Comparison of ENCODE assay signal across 8 cellular contexts in genomic region chr20:63864978-63865640, GRCh38. TPM values are rescaled to one million over a fixed set of nuclear protein-coding genes. Genes with fewer than 3 reads are reported as not detected.
DNase-seq lines count a peak whose midpoint lies in the region; TF ChIP-seq lines count a peak whose summit lies in the region.

Gene TPD52L2, plus strand, starts transcription at chr20:63865270. Its CDS starts 96 bp downstream, at chr20:63865366.

- in situ Hi-C loops in SK-MEL-5 (cut with HindIII; ENCODE audit: low pct_unique_long_range_greater_than_20kb, low sequenced_read_pairs) = no loop called here

- peak; percentile 98 for DNase-seq in GDM1 (lab: John Stamatoyannopoulos, UW)
- DNase-seq in MV-4-11 (lab: John Stamatoyannopoulos, UW) = peak; percentile 96
- DNase-seq in SK-MEL-5 (ENCODE audit: low read depth, low spot score) = peak; percentile 99
- DNase-seq in activated naive CD4-positive, alpha-beta T cell treated with Interleukin-2 at 50 U/mL for 16 hours = peak; percentile 99
- peak; percentile 96 for DNase-seq in foreskin melanocyte

- TF ChIP-seq CTCF in HEK293 (tag by site-specific recombination; IDR thresholded peaks at IDR 0.05) = peak; percentile 14; the same call in 1 of the 2 replicates

- CTCF ChIA-PET in HEK293 (lab: Yijun Ruan, JAX) = interaction anchor here (0.7 to 2.3 kb wide), 14 partner anchors 36 to 384 kb away, joined by 3 to 9 read pairs (median 4); partner anchors contain the start of gene PRPF6

- H3K4me3 ChIP-seq in HEK293 (ENCODE audit: low read depth, low read length) (peak within 1 kb of the TSS; percentile 93), neuron (ENCODE audit: low read length) (peak within 1 kb of the TSS; percentile 94), subcutaneous abdominal adipose tissue (ENCODE audit: low read depth in 1 of 5, low read length in 5 of 5) (peak within 1 kb of the TSS; percentile 70 to 94 (median 77))

- POLR2A ChIA-PET in HEK293 (lab: Yijun Ruan, JAX) = interaction anchor here (0.7 to 3.4 kb wide), 30 partner anchors 9 to 344 kb away, joined by 3 to 18 read pairs (median 5); partner anchors contain the start of genes ARFRP1, DNAJC5, HELZ2 and LIME1

- H3K9ac ChIP-seq in subcutaneous abdominal adipose tissue (ENCODE audit: low read length in 5 of 5) = peak within 1 kb of the TSS; percentile 73 to 97 (median 93)

- H3K9me3 ChIP-seq in HEK293 (ENCODE audit: control insufficient read depth, insufficient read depth, low read depth, low read length) = no peaks in the 10 kb centered on the region
- no peaks in the 10 kb centered on the region for H3K9me3 ChIP-seq in neuron (ENCODE audit: low read length)
- H3K9me3 ChIP-seq in subcutaneous abdominal adipose tissue (ENCODE audit: control insufficient read depth in 5 of 5, low read length in 5 of 5) = no peaks in the 10 kb centered on the region

- no peaks in the 10 kb centered on the region for H3K27me3 ChIP-seq in neuron (ENCODE audit: insufficient read depth, low read length)
- no peaks in the 10 kb centered on the region for H3K27me3 ChIP-seq in subcutaneous abdominal adipose tissue (ENCODE audit: control insufficient read depth in 5 of 5, insufficient read depth in 4 of 5, low read length in 5 of 5)

- no peak within 1 kb of the TSS for H2AFZ ChIP-seq in neuron (ENCODE audit: low read depth, low read length)

- H3K36me3 ChIP-seq in HEK293 (ENCODE audit: control insufficient read depth in 2 of 2, insufficient read depth in 1 of 2, low read length in 2 of 2) = peaks cover 10 to 44% of the 10 kb centered on the region in 2 experiments
- H3K36me3 ChIP-seq in neuron (ENCODE audit: insufficient read depth, low read length) = peaks cover 33% of the 10 kb centered on the region
- peaks cover 0 to 38% (median 26%) of the 10 kb centered on the region in 5 donors for H3K36me3 ChIP-seq in subcutaneous abdominal adipose tissue (ENCODE audit: control insufficient read depth in 5 of 5, insufficient read depth in 5 of 5, low read length in 5 of 5)

- no peaks in the 10 kb centered on the region for H3K4me1 ChIP-seq in HEK293 (ENCODE audit: control insufficient read depth, insufficient read depth, low read length)
- peaks cover 15% of the 10 kb centered on the region for H3K4me1 ChIP-seq in neuron (ENCODE audit: insufficient read depth, low read length)
- peaks cover 3 to 59% (median 32%) of the 10 kb centered on the region in 5 donors for H3K4me1 ChIP-seq in subcutaneous abdominal adipose tissue (ENCODE audit: control insufficient read depth in 5 of 5, insufficient read depth in 5 of 5, low read length in 5 of 5)

- H3K27ac ChIP-seq in HEK293 (ENCODE audit: extremely low read depth, low read depth, low read length) (peak within 1 kb of the TSS; percentile 74), subcutaneous abdominal adipose tissue (ENCODE audit: low read depth, low read length) (peak within 1 kb of the TSS; percentile 98)

TF ChIP-seq in HEK293, 187 proteins besides CTCF, POLR2A, EP300 and RAD21 (continues in another document):
- TF ChIP-seq BCL11B (tag by site-specific recombination; IDR thresholded peaks at IDR 0.05; ENCODE audit: low read depth) = no peak
- TF ChIP-seq GLIS1 (tag by site-specific recombination; IDR thresholded peaks at IDR 0.05) = no peak
- no peak for TF ChIP-seq ZNF155 (tag by site-specific recombination; IDR thresholded peaks at IDR 0.05)
- no peak; the same call in 1 of the 2 replicates for TF ChIP-seq ZNF341 (tag by site-specific recombination; IDR thresholded peaks at IDR 0.05; ENCODE audit: low read depth)
- TF ChIP-seq SP7 (tag by site-specific recombination; IDR thresholded peaks at IDR 0.05) = no peak
- TF ChIP-seq ZNF555 (tag by site-specific recombination; conservative IDR thresholded peaks at IDR 0.05) = no peak
- TF ChIP-seq ZNF140 (tag by site-specific recombination; IDR thresholded peaks at IDR 0.05) = no peak
- TF ChIP-seq ZBTB17 (tag by site-specific recombination; IDR thresholded peaks at IDR 0.05) = no peak
- TF ChIP-seq SP2 (tag by site-specific recombination; IDR thresholded peaks at IDR 0.05) = peak; percentile 99
- TF ChIP-seq ZNF621 (tag by site-specific recombination; IDR thresholded peaks at IDR 0.05) = no peak
- peak; percentile 15; the same call in 1 of the 2 replicates for TF ChIP-seq ZNF561 (tag by site-specific recombination; IDR thresholded peaks at IDR 0.05; ENCODE audit: borderline replicate concordance)
- TF ChIP-seq ZNF146 (tag by site-specific recombination; IDR thresholded peaks at IDR 0.05) = peak; percentile 62
- peak; percentile 90 for TF ChIP-seq KLF9 (tag by site-specific recombination; IDR thresholded peaks at IDR 0.05; ENCODE audit: low read depth)
- TF ChIP-seq ZSCAN16 (tag by site-specific recombination; IDR thresholded peaks at IDR 0.05) = 0 out of 2 replicates have a peak, but pooled peaks have one; percentile 11
- no peak for TF ChIP-seq ZNF423 (tag by site-specific recombination; IDR thresholded peaks at IDR 0.05)
- peak; percentile 78; the same call in 1 of the 2 replicates for TF ChIP-seq ZSCAN30 (tag by site-specific recombination; IDR thresholded peaks at IDR 0.05)
- peak; percentile 84; the same call in 1 of the 2 replicates for TF ChIP-seq ELK4 (IDR thresholded peaks at IDR 0.05; ENCODE audit: borderline replicate concordance, low read depth, low read length)
- peak; percentile 66; the same call in 1 of the 2 replicates for TF ChIP-seq ZNF394 (tag by site-specific recombination; IDR thresholded peaks at IDR 0.05; ENCODE audit: borderline replicate concordance)
- no peak for TF ChIP-seq ZNF585B (tag by site-specific recombination; IDR thresholded peaks at IDR 0.05)
- TF ChIP-seq SALL2 (tag by site-specific recombination; IDR thresholded peaks at IDR 0.05; ENCODE audit: borderline replicate concordance) = no peak
- TF ChIP-seq ZNF513 (tag by site-specific recombination; IDR thresholded peaks at IDR 0.05) = no peak
- no peak; the same call in 1 of the 2 replicates for TF ChIP-seq TSHZ1 (tag by site-specific recombination; IDR thresholded peaks at IDR 0.05; ENCODE audit: borderline replicate concordance)
- TF ChIP-seq ZNF777 (tag by site-specific recombination; IDR thresholded peaks at IDR 0.05; ENCODE audit: borderline replicate concordance) = 0 out of 2 replicates have a peak, but pooled peaks have one; percentile 68
- no peak for TF ChIP-seq RBAK (tag by site-specific recombination; IDR thresholded peaks at IDR 0.05)
- no peak for TF ChIP-seq SETDB1 (IDR thresholded peaks at IDR 0.05; ENCODE audit: insufficient read length, low read length)

RNA-seq across cellular contexts. Expression of gene TPD52L2, which starts in this region (rescaled TPM):
- total RNA-seq in SK-MEL-5 (2014; rRNA removed; shearing (Covaris generic)) = 74.4 and 76.4 TPM in 2 replicates
- polyA plus RNA-seq in SK-MEL-5 (2015; cell fraction: cytosol; rRNA removed) = 124 and 142 TPM in 2 replicates
- 66.7 and 73.0 TPM in 2 replicates for polyA plus RNA-seq in SK-MEL-5 (2015; cell fraction: nucleus; rRNA removed)

Comparison
In these comparisons a context has a peak if more than half of its experiments do, and no peak if none do; other contexts are left out.
1. Peak in every context shown above with its lines: DNase-seq, H3K4me3 ChIP-seq and H3K27ac ChIP-seq.